Comparison of ENCODE assay signal across 10 cellular contexts in the genomic region with DNA sequence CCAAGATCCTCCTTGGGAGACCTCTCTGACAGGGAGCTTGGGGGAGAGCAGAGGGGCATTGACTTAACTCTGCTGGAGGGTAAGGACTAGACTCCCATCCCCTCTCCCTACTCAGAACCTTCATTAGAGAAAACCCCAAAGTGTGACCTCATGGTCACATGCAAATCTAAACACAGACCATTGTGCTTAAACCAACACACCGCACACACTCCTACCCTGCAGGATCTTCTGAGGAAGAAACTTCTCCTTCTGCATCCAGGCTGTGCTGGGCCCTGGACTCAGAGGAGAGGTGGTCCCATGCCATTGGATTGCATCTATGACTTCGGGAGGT. TPM values are rescaled to one million over a fixed set of nuclear protein-coding genes. Genes with fewer than 3 reads are reported as not detected.
DNase-seq lines count a peak whose midpoint lies in the region; ATAC-seq, FAIRE-seq and TF ChIP-seq lines count a peak whose summit lies in the region.
"Had no signal": no experiment of that assay in that cellular context is flagged by ENCODE, and none has a peak within 500 bp of the region (broad histone marks: within the 10 kb centered on the region; RNA-seq: fewer than 3 reads in every experiment).

No MANE protein-coding gene starts in this region.

- no peaks in the 10 kb centered on the region; a peak in 1 of 7 replicates for H3K36me3 Mint-ChIP-seq in H9 (ENCODE audit: insufficient read depth in 1 of 3, low read depth in 3 of 3)

- no peak for ATAC-seq in HG03280 (IDR thresholded peaks at IDR 0.05; ENCODE audit: unreplicated experiment)

- no peak overlapping the region for H2BK120ac ChIP-seq in H9 (ENCODE audit: low read depth, low read length, poor library complexity, severe bottlenecking)

- H3K4me2 ChIP-seq in H9 (ENCODE audit: insufficient read depth, insufficient read length, low read length), result no peak overlapping the region

- H3K9ac ChIP-seq in H9 (ENCODE audit: extremely low read depth, insufficient read length, low read length) (no peak overlapping the region), skeletal muscle tissue (ENCODE audit: low read depth in 1 of 3, low read length in 3 of 3) (peak overlapping the region in 2 of 3 donors; percentile 75 to 97), kidney (ENCODE audit: low read length in 2 of 2) (no peak overlapping the region)

- H3K27ac Mint-ChIP-seq in H9, result no peak overlapping the region

- H3K36me3 ChIP-seq in esophagus squamous epithelium, result no peaks in the 10 kb centered on the region
- H3K36me3 ChIP-seq in skeletal muscle tissue (ENCODE audit: control insufficient read depth in 3 of 3, insufficient read depth in 3 of 3, low read length in 3 of 3), result peaks cover 0 to 2% (median 0%) of the 10 kb centered on the region in 3 donors
- H3K36me3 ChIP-seq in kidney (ENCODE audit: control insufficient read depth in 1 of 2, insufficient read depth in 2 of 2, low read length in 2 of 2), result no peaks in the 10 kb centered on the region
- H3K36me3 ChIP-seq: brain microvascular endothelial cell had no signal

- peaks cover 14% of the 10 kb centered on the region for H3K27me3 Mint-ChIP-seq in H9 (ENCODE audit: low read depth)

- no peak overlapping the region for H2BK15ac ChIP-seq in H9 (ENCODE audit: low read depth, low read length)

- no peak overlapping the region for H3K14ac ChIP-seq in H9 (ENCODE audit: insufficient read depth, low read length)

- H3K4ac ChIP-seq in H9 (ENCODE audit: low read depth, low read length), result no peak overlapping the region

- no peaks in the 10 kb centered on the region for H3K9me3 Mint-ChIP-seq in H9

- H2AK5ac ChIP-seq in H9 (ENCODE audit: insufficient read length, low read length), result no peak overlapping the region

- no peak overlapping the region for H3T11ph ChIP-seq in H9 (ENCODE audit: low read length)

- H3K4me1 ChIP-seq in H9 (ENCODE audit: insufficient read depth, low read length), result peaks cover 2% of the 10 kb centered on the region; the same call in 1 of the 2 replicates
- peaks cover 12 to 31% (median 15%) of the 10 kb centered on the region in 3 donors for H3K4me1 ChIP-seq in esophagus squamous epithelium
- peaks cover 13 to 27% (median 16%) of the 10 kb centered on the region in 3 donors for H3K4me1 ChIP-seq in skeletal muscle tissue (ENCODE audit: control insufficient read depth in 3 of 3, insufficient read depth in 3 of 3, low read length in 3 of 3)
- peaks cover 3 to 10% of the 10 kb centered on the region in 2 donors for H3K4me1 ChIP-seq in kidney (ENCODE audit: control insufficient read depth in 1 of 2, insufficient read depth in 1 of 2, low read depth in 1 of 2, low read length in 2 of 2)

- CTCF ChIA-PET in RWPE1 (lab: Yijun Ruan, JAX), result interaction anchor here (0.5 to 0.8 kb wide), 2 partner anchors 9 to 69 kb away, joined by 3 to 4 read pairs; no protein-coding TSS in a partner anchor

- H3K18ac ChIP-seq in H9 (ENCODE audit: insufficient read length, low read depth, low read length), result no peak overlapping the region

- H3K4me3 ChIP-seq in esophagus squamous epithelium (no peak overlapping the region), skeletal muscle tissue (ENCODE audit: low read length in 3 of 3) (peak overlapping the region in 2 of 3 donors; percentile 75 to 87), kidney (ENCODE audit: low read length in 2 of 2) (no peak overlapping the region)

- H3K9me3 ChIP-seq in H9 (ENCODE audit: control insufficient read depth, low read depth, low read length), result no peaks in the 10 kb centered on the region
- no peaks in the 10 kb centered on the region for H3K9me3 ChIP-seq in esophagus squamous epithelium
- H3K9me3 ChIP-seq in skeletal muscle tissue (ENCODE audit: control insufficient read depth in 3 of 3, low read length in 3 of 3), result no peaks in the 10 kb centered on the region
- no peaks in the 10 kb centered on the region for H3K9me3 ChIP-seq in kidney (ENCODE audit: control insufficient read depth in 1 of 2, low read length in 2 of 2)

- no peaks in the 10 kb centered on the region for H3K79me2 ChIP-seq in H9 (ENCODE audit: insufficient read depth, low read length)

- no peak overlapping the region for H2BK5ac ChIP-seq in H9 (ENCODE audit: insufficient read length, low read length)

- peaks cover 11% of the 10 kb centered on the region for H3K23me2 ChIP-seq in H9 (ENCODE audit: insufficient read length, low read depth, low read length, poor library complexity, severe bottlenecking)

- no peaks in the 10 kb centered on the region for H4K20me1 ChIP-seq in H9 (ENCODE audit: control insufficient read depth, insufficient read depth, insufficient read length)

- H3K27ac ChIP-seq in H9 (ENCODE audit: insufficient read length, low read depth, low read length) (no peak overlapping the region), RWPE1 (peak overlapping the region; percentile 91), esophagus squamous epithelium (peak overlapping the region; percentile 88 to 92 (median 90)), skeletal muscle tissue (ENCODE audit: low read depth, low read length) (peak overlapping the region; percentile 90), kidney (ENCODE audit: low read depth in 2 of 2, low read length in 2 of 2) (no peak overlapping the region)
- H3K27ac ChIP-seq: brain microvascular endothelial cell had no signal

- H3K27me3 ChIP-seq in H9 (ENCODE audit: insufficient read depth, low read length) (0 out of 2 replicates have a peak, but pooled peaks cover 2% of the 10 kb centered on the region), esophagus squamous epithelium (no peaks in the 10 kb centered on the region), skeletal muscle tissue (ENCODE audit: control insufficient read depth in 3 of 3, insufficient read depth in 3 of 3, low read length in 3 of 3) (no peaks in the 10 kb centered on the region)
- H3K27me3 ChIP-seq: brain microvascular endothelial cell had no signal

- no CpG with 5 or more reads among the region's 2 CpGs for WGBS in H9 (ENCODE audit: extremely low coverage, insufficient read length, low lambda C conversion rate)
- WGBS in esophagus squamous epithelium, 2 donors, result 80 to 84% methylated on average over 1 to 2 of the region's 2 CpGs

- H2AFZ ChIP-seq in H9 (ENCODE audit: low read length), result no peak overlapping the region

- H4K91ac ChIP-seq in H9 (ENCODE audit: insufficient read length, low read depth, low read length), result no peak overlapping the region

- TF ChIP-seq CTCF in H9 (conservative IDR thresholded peaks at IDR 0.05), result no peak
- TF ChIP-seq CTCF in RWPE1 (conservative IDR thresholded peaks at IDR 0.05; ENCODE audit: low read depth), result no peak
- no peak for TF ChIP-seq CTCF in esophagus squamous epithelium (IDR thresholded peaks at IDR 0.05)
- TF ChIP-seq CTCF in kidney (IDR thresholded peaks at IDR 0.05; ENCODE audit: borderline replicate concordance, extremely low read depth, insufficient read depth), result no peak

- H4K8ac ChIP-seq in H9 (replicated peaks; ENCODE audit: insufficient read length, low read depth, low read length), result no peak overlapping the region

- no peak for DNase-seq in H9
- DNase-seq in RWPE1 (ENCODE audit: low spot score), result no peak
- no peak for DNase-seq in esophagus squamous epithelium (lab: John Stamatoyannopoulos, UW)
- no peak for DNase-seq in kidney
- DNase-seq in COR-L47 (lab: John Stamatoyannopoulos, UW), result no peak
- DNase-seq in activated CD8-positive, alpha-beta memory T cell treated with anti-CD3 and anti-CD28 coated beads, Interleukin-2, amount 50 U/mL, for 4 hours, result no peak

- H3K23ac ChIP-seq in H9 (ENCODE audit: insufficient read length, low read depth, low read length), result no peak overlapping the region

- POLR2A ChIA-PET in RWPE1 (lab: Yijun Ruan, JAX; ENCODE audit: low non-redundant PET), result no interaction called here

- FAIRE-seq in kidney (lab: Jason Lieb, UNC), result no peak

- no peak overlapping the region for H2BK20ac ChIP-seq in H9 (ENCODE audit: low read depth, low read length, poor library complexity, severe bottlenecking)

- H3K56ac ChIP-seq in H9 (ENCODE audit: insufficient read length, low read depth, low read length), result no peak overlapping the region

- H3K4me1 Mint-ChIP-seq in H9, result peaks cover 15 to 17% of the 10 kb centered on the region in 2 experiments

- H4K5ac ChIP-seq in H9 (ENCODE audit: insufficient read length, low read depth, low read length), result no peak overlapping the region

- H3K4me3 Mint-ChIP-seq in H9, result peak overlapping the region; percentile 75 to 84; a peak in 4 of 5 replicates

- no peak for TF ChIP-seq POLR2A in esophagus squamous epithelium (IDR thresholded peaks at IDR 0.05)

- intact Hi-C loops in esophagus squamous epithelium (cut with DNase I) (no loop called here), kidney (cut with DNase I) (no loop called here)

- no peaks in the 10 kb centered on the region for H3K79me1 ChIP-seq in H9 (ENCODE audit: insufficient read depth, low read depth, low read length, poor library complexity, severe bottlenecking)

- H2BK12ac ChIP-seq in H9 (ENCODE audit: insufficient read length, low read depth, low read length), result no peak overlapping the region

RNA-seq across cellular contexts. Expression of gene PARP16, which starts 0.8 kb away (rescaled TPM):
- total RNA-seq in H9 (2021), result 3.9 and 4.3 TPM in 2 replicates
- 1 to 10 TPM; 5.7 to 8.6 (median 6.3) TPM for total RNA-seq in esophagus squamous epithelium
- 7.3 TPM for total RNA-seq in skeletal muscle tissue
- 7.8 TPM for total RNA-seq in kidney
- 7.0 TPM for polyA plus RNA-seq in kidney (ENCODE audit: insufficient read depth, low read depth, low replicate concordance)

RNA-seq across cellular contexts. Expression of gene RNU5A-1, which starts 8.4 kb away (rescaled TPM):
- not detected in 2 replicates for total RNA-seq in H9 (2021)
- not detected for total RNA-seq in esophagus squamous epithelium
- not detected for total RNA-seq in skeletal muscle tissue
- total RNA-seq in kidney, result not detected
- polyA plus RNA-seq in kidney (ENCODE audit: insufficient read depth, low read depth, low replicate concordance), result not detected
- total RNA-seq: myocyte had no signal

RNA-seq across cellular contexts. Expression of gene RNU5B-1, which starts 17.0 kb away (rescaled TPM):
- not detected in 2 replicates for total RNA-seq in H9 (2021)
- total RNA-seq in esophagus squamous epithelium, result not detected
- total RNA-seq in skeletal muscle tissue, result not detected
- total RNA-seq in kidney, result 54.0 TPM
- polyA plus RNA-seq in kidney (ENCODE audit: insufficient read depth, low read depth, low replicate concordance), result not detected
- total RNA-seq: myocyte had no signal

Comparison
In these comparisons a context has a peak if more than half of its experiments do, and no peak if none do; other contexts are left out.
1. H3K27ac ChIP-seq: peak in RWPE1 (single experiment), esophagus squamous epithelium (4 of 4) and skeletal muscle tissue (single experiment); none in H9 (single experiment) and kidney (0 of 2).
2. H3K9ac ChIP-seq: peak in skeletal muscle tissue (2 of 3); none in H9 (single experiment) and kidney (0 of 2).
3. H3K4me3 ChIP-seq: peak in skeletal muscle tissue (2 of 3); none in esophagus squamous epithelium (0 of 4) and kidney (0 of 2).
4. RNA of gene RNU5A-1, which starts 8.4 kb away (total RNA-seq): not detected in kidney (single experiment); not detected in H9, not detected in esophagus squamous epithelium and not detected in skeletal muscle tissue (single experiment); every median in the first group is over 10 times any median in the second.
5. RNA of gene RNU5B-1, which starts 17.0 kb away (total RNA-seq): 54.0 TPM in kidney (single experiment); not detected in H9, not detected in esophagus squamous epithelium and not detected in skeletal muscle tissue (single experiment); every median in the first group is over 10 times any median in the second.